ENCODE assay signal across 20 cellular contexts in genomic region chr2:128617029-128617590, GRCh38.
"Had no signal": no experiment of that assay in that cellular context is flagged by ENCODE, and none has a peak within 500 bp of the region (broad histone marks: within the 10 kb centered on the region; RNA-seq: fewer than 3 reads in every experiment).

No MANE protein-coding gene starts in this region.

- H3K9me3 Mint-ChIP-seq: activated naive CD4-positive, alpha-beta T cell treated with anti-CD3 and anti-CD28 coated beads, Interleukin-2, amount 50 U/mL, for 24 hours; dendritic cell treated with granulocyte-macrophage colony-stimulating factor and Interleukin-4, amounts not matched to agents 40 ng/mL and 50 ng/mL, for 4 days; nephron progenitor cell; T-cell had no signal

- H3K27me3 ChIP-seq: right atrium auricular region, testis, upper lobe of left lung had no signal

- H3K4me1 Mint-ChIP-seq: activated CD4-positive, alpha-beta T cell treated with anti-CD3 and anti-CD28 coated beads, Interleukin-2, amount 10 ng/mL, durations not matched to agents 7 days and 5 days; activated naive CD4-positive, alpha-beta T cell treated with anti-CD3 and anti-CD28 coated beads, Interleukin-2, amount 50 U/mL, for 24 hours; T-cell had no signal

- H3K4me3 ChIP-seq: lung, prostate gland, right atrium auricular region, testis, upper lobe of left lung had no signal

- H3K4me1 ChIP-seq: prostate gland, right atrium auricular region, upper lobe of left lung had no signal

- FAIRE-seq: bronchial epithelial cell had no signal

- H3K27me3 Mint-ChIP-seq: activated CD4-positive, alpha-beta T cell treated with anti-CD3 and anti-CD28 coated beads, Interleukin-2, amount 10 ng/mL, durations not matched to agents 7 days and 5 days; activated naive CD4-positive, alpha-beta T cell treated with anti-CD3 and anti-CD28 coated beads, Interleukin-2, amount 50 U/mL, for 24 hours had no signal

- ATAC-seq: activated CD4-positive, CD25-positive, alpha-beta regulatory T cell treated with anti-CD3 and anti-CD28 coated beads, Interleukin-2, amount 50 U/mL, for 24 hours; activated T-cell treated with anti-CD3 and anti-CD28 coated beads, Interleukin-2, amount 50 U/mL, for 72 hours; left cardiac atrium had no signal

- H3K9me3 ChIP-seq: prostate gland, right atrium auricular region, testis, upper lobe of left lung had no signal

- H3K27ac ChIP-seq: prostate gland, right atrium auricular region, testis, upper lobe of left lung had no signal

- H3K4me3 Mint-ChIP-seq: activated CD4-positive, alpha-beta T cell treated with anti-CD3 and anti-CD28 coated beads, Interleukin-2, amount 10 ng/mL, durations not matched to agents 7 days and 5 days; activated naive CD4-positive, alpha-beta T cell treated with anti-CD3 and anti-CD28 coated beads, Interleukin-2, amount 50 U/mL, for 24 hours; activated T-cell treated with anti-CD3 and anti-CD28 coated beads, Interleukin-2, amount 50 U/mL, for 72 hours; dendritic cell treated with granulocyte-macrophage colony-stimulating factor and Interleukin-4, amounts not matched to agents 40 ng/mL and 50 ng/mL, for 4 days; nephron progenitor cell; T-cell had no signal

- H3K36me3 ChIP-seq: prostate gland, right atrium auricular region, upper lobe of left lung had no signal

- H3K27ac Mint-ChIP-seq: activated CD4-positive, alpha-beta T cell treated with anti-CD3 and anti-CD28 coated beads, Interleukin-2, amount 10 ng/mL, durations not matched to agents 7 days and 5 days; activated naive CD4-positive, alpha-beta T cell treated with anti-CD3 and anti-CD28 coated beads, Interleukin-2, amount 50 U/mL, for 24 hours; activated T-cell treated with anti-CD3 and anti-CD28 coated beads, Interleukin-2, amount 50 U/mL, for 72 hours; dendritic cell treated with granulocyte-macrophage colony-stimulating factor and Interleukin-4, amounts not matched to agents 40 ng/mL and 50 ng/mL, for 4 days; nephron progenitor cell; T-cell had no signal

- H3K36me3 Mint-ChIP-seq: activated naive CD4-positive, alpha-beta T cell treated with anti-CD3 and anti-CD28 coated beads, Interleukin-2, amount 50 U/mL, for 24 hours; T-cell had no signal

- DNase-seq: activated CD4-positive, alpha-beta T cell treated with anti-CD3 and anti-CD28 coated beads, Interleukin-2, amount 10 ng/mL, durations not matched to agents 7 days and 5 days; activated CD8-positive, alpha-beta memory T cell treated with anti-CD3 and anti-CD28 coated beads, Interleukin-2, amount 50 U/mL, for 48 hours; activated T-cell treated with anti-CD3 and anti-CD28 coated beads, Interleukin-2, amount 50 U/mL, for 72 hours; effector CD8-positive, alpha-beta T cell; left cardiac atrium; midbrain; nephron progenitor cell; occipital lobe; stimulated activated CD4-positive, alpha-beta T cell treated with anti-CD3 and anti-CD28 coated beads, Interleukin-15, amount 100 ng/mL, for 24 hours; stimulated activated CD4-positive, alpha-beta T cell treated with anti-CD3 and anti-CD28 coated beads, Interleukin-2, amount 100 ng/mL, for 48 hours; T-cell; testis; upper lobe of left lung had no signal
